Comparison of ENCODE assay signal across 17 cellular contexts in the genomic region with DNA sequence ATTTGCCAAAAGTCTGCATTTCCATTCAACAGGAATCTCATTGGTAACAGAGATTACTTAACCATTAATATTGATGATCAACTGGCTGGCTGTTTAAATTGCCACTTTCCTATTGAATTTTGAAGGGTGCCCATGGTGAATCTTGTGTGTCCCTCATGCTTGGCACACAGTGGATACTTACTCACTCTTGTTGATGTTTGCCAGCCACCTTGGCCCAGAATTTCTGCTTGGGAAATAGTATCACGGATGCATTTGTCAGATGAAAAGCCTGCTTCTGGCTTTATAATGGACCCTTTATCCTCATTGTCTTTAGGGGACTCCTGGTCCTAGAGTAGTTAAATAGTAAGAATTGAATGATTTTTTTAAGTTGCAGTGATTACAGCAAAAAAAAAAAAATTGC. TPM values are rescaled to one million over a fixed set of nuclear protein-coding genes. Genes with fewer than 3 reads are reported as not detected.
DNase-seq lines count a peak whose midpoint lies in the region; ATAC-seq and TF ChIP-seq lines count a peak whose summit lies in the region.
"Had no signal": no experiment of that assay in that cellular context is flagged by ENCODE, and none has a peak within 500 bp of the region (broad histone marks: within the 10 kb centered on the region; RNA-seq: fewer than 3 reads in every experiment).

No MANE protein-coding gene starts in this region.

- no peak for DNase-seq in cardiac muscle cell (ENCODE audit: low read depth in 1 of 2, low spot score in 1 of 2)
- DNase-seq in left ventricle myocardium inferior = no peak
- no peak for DNase-seq in WTC11 (ENCODE audit: low spot score)
- peak; percentile 37 for DNase-seq in medulla oblongata (ENCODE audit: extremely low spot score)
- no peak for DNase-seq in NCI-H2081 treated with DMSO at 0.1 percent for 48 hours (lab: John Stamatoyannopoulos, UW)
- no peak for DNase-seq in suprapubic skin (ENCODE audit: low spot score in 2 of 2)
- DNase-seq in central memory CD4-positive, alpha-beta T cell = no peak
- DNase-seq: Caco-2; CD4-positive, CD25-positive, alpha-beta regulatory T cell; DMS153; DMS79 treated with DMSO at 0.1 percent for 48 hours; GF-D8; H9; IMR-90 had no signal

- intact Hi-C loops in left ventricle myocardium inferior (cut with micrococcal nuclease) = loop anchor here (10.0 kb wide), 1 partner anchor 201 kb away; no protein-coding TSS in a partner anchor

- POLR2A ChIA-PET in WTC11 (lab: Charles Lee) = no interaction called here

- CTCF ChIA-PET in WTC11 (lab: Charles Lee) = interaction anchor here (0.7 kb wide), 1 partner anchor 1427 kb away, joined by 3 read pairs; no protein-coding TSS in a partner anchor

- no peak for TF ChIP-seq POLR2A in suprapubic skin (IDR thresholded peaks at IDR 0.05)

- no peak for ATAC-seq in WTC11
- ATAC-seq: A549 had no signal

- no peaks in the 10 kb centered on the region for H3K4me1 Mint-ChIP-seq in WTC11
- H3K4me1 Mint-ChIP-seq: CD4-positive, CD25-positive, alpha-beta regulatory T cell; H9 had no signal

- H3K4me1 ChIP-seq in cardiac muscle cell (ENCODE audit: low read depth) (peaks cover 38% of the 10 kb centered on the region), left ventricle myocardium inferior (peaks cover 42% of the 10 kb centered on the region), suprapubic skin (no peaks in the 10 kb centered on the region)
- H3K4me1 ChIP-seq: A549, BLaER1, Caco-2 had no signal

- no peak overlapping the region for H3K4me3 Mint-ChIP-seq in WTC11
- H3K4me3 Mint-ChIP-seq: H9 had no signal

- no peak for TF ChIP-seq EP300 in suprapubic skin (IDR thresholded peaks at IDR 0.05)

- H3K9me3 Mint-ChIP-seq in WTC11 = no peaks in the 10 kb centered on the region
- H3K9me3 Mint-ChIP-seq: H9 had no signal

- peaks cover 71% of the 10 kb centered on the region for H3K36me3 Mint-ChIP-seq in WTC11

- TF ChIP-seq CTCF in cardiac muscle cell (IDR thresholded peaks at IDR 0.05; ENCODE audit: low read depth, low read length) (no peak), left ventricle myocardium inferior (IDR thresholded peaks at IDR 0.05; ENCODE audit: borderline replicate concordance) (no peak), WTC11 (IDR thresholded peaks at IDR 0.05) (no peak), suprapubic skin (IDR thresholded peaks at IDR 0.05) (no peak)

- WGBS in suprapubic skin = 81% methylated on average over 1 of the region's 1 CpG

- no peaks in the 10 kb centered on the region for H3K27me3 Mint-ChIP-seq in WTC11 (ENCODE audit: low read depth)
- H3K27me3 Mint-ChIP-seq: CD4-positive, CD25-positive, alpha-beta regulatory T cell had no signal

- peak overlapping the region; percentile 76 for H3K27ac Mint-ChIP-seq in WTC11
- H3K27ac Mint-ChIP-seq: CD4-positive, CD25-positive, alpha-beta regulatory T cell; H9 had no signal

- H3K27me3 ChIP-seq in cardiac muscle cell = no peaks in the 10 kb centered on the region
- no peaks in the 10 kb centered on the region for H3K27me3 ChIP-seq in left ventricle myocardium inferior (ENCODE audit: low read depth)
- no peaks in the 10 kb centered on the region for H3K27me3 ChIP-seq in suprapubic skin
- H3K27me3 ChIP-seq: BLaER1 had no signal

- no peaks in the 10 kb centered on the region for H3K9me3 ChIP-seq in cardiac muscle cell (ENCODE audit: low read depth)
- peaks cover 9% of the 10 kb centered on the region for H3K9me3 ChIP-seq in left ventricle myocardium inferior (replicated peaks)
- H3K9me3 ChIP-seq in suprapubic skin = no peaks in the 10 kb centered on the region

- H3K27ac ChIP-seq in cardiac muscle cell = peak overlapping the region; percentile 62
- no peak overlapping the region for H3K27ac ChIP-seq in left ventricle myocardium inferior (replicated peaks)
- no peak overlapping the region for H3K27ac ChIP-seq in suprapubic skin
- H3K27ac ChIP-seq: 22Rv1, A549, BLaER1 had no signal

- H3K4me3 ChIP-seq in cardiac muscle cell (no peak overlapping the region), left ventricle myocardium inferior (no peak overlapping the region), suprapubic skin (no peak overlapping the region)
- H3K4me3 ChIP-seq: A549, BLaER1 had no signal

- H3K36me3 ChIP-seq in cardiac muscle cell = no peaks in the 10 kb centered on the region
- H3K36me3 ChIP-seq in left ventricle myocardium inferior = peaks cover 31% of the 10 kb centered on the region
- H3K36me3 ChIP-seq in suprapubic skin = peaks cover 56% of the 10 kb centered on the region
- H3K36me3 ChIP-seq: BLaER1 had no signal

TF ChIP-seq in WTC11, 78 proteins besides CTCF, POLR2A, EP300 and RAD21:
- no peak for TF ChIP-seq NR2C2 (CRISPR knock-in tag; IDR thresholded peaks at IDR 0.05)
- no peak for TF ChIP-seq SOX15 (CRISPR knock-in tag; IDR thresholded peaks at IDR 0.05)
- TF ChIP-seq TEAD1 (CRISPR knock-in tag; IDR thresholded peaks at IDR 0.05) = no peak
- TF ChIP-seq ZNF396 (CRISPR knock-in tag; IDR thresholded peaks at IDR 0.05; ENCODE audit: borderline replicate concordance) = no peak
- TF ChIP-seq, protein P1, sequence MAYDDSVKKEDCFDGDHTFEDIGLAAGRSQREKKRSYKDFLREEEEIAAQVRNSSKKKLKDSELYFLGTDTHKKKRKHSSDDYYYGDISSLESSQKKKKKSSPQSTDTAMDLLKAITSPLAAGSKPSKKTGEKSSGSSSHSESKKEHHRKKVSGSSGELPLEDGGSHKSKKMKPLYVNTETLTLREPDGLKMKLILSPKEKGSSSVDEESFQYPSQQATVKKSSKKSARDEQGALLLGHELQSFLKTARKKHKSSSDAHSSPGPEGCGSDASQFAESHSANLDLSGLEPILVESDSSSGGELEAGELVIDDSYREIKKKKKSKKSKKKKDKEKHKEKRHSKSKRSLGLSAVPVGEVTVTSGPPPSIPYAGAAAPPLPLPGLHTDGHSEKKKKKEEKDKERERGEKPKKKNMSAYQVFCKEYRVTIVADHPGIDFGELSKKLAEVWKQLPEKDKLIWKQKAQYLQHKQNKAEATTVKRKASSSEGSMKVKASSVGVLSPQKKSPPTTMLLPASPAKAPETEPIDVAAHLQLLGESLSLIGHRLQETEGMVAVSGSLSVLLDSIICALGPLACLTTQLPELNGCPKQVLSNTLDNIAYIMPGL (CRISPR knock-in tag; IDR thresholded peaks at IDR 0.05) = no peak
- TF ChIP-seq JUN (CRISPR knock-in tag; IDR thresholded peaks at IDR 0.05) = no peak
- TF ChIP-seq, protein P2, sequence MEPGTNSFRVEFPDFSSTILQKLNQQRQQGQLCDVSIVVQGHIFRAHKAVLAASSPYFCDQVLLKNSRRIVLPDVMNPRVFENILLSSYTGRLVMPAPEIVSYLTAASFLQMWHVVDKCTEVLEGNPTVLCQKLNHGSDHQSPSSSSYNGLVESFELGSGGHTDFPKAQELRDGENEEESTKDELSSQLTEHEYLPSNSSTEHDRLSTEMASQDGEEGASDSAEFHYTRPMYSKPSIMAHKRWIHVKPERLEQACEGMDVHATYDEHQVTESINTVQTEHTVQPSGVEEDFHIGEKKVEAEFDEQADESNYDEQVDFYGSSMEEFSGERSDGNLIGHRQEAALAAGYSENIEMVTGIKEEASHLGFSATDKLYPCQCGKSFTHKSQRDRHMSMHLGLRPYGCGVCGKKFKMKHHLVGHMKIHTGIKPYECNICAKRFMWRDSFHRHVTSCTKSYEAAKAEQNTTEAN (CRISPR knock-in tag; IDR thresholded peaks at IDR 0.05) = no peak
- TF ChIP-seq GRHL2 (CRISPR knock-in tag; IDR thresholded peaks at IDR 0.05; ENCODE audit: insufficient replicate concordance, severe bottlenecking) = no peak
- TF ChIP-seq SMAD3 (CRISPR knock-in tag; IDR thresholded peaks at IDR 0.05; ENCODE audit: borderline replicate concordance) = no peak
- TF ChIP-seq IRF2 (CRISPR knock-in tag; IDR thresholded peaks at IDR 0.05; ENCODE audit: borderline replicate concordance, low read depth) = no peak

RNA-seq across cellular contexts. Expression of a gene that starts 52.0 kb away (rescaled TPM):
- total RNA-seq in cardiac muscle cell (3.1 and 7.9 TPM in 2 replicates), left ventricle myocardium inferior (32.1 TPM), WTC11 (2021) (1.7 to 2.8 TPM (median 2.4 TPM) in 3 replicates), suprapubic skin (10 to 100 TPM; 23.1 to 77.6 (median 40.7) TPM)
- 7.3 and 7.4 TPM in 2 replicates for polyA plus RNA-seq in cardiac muscle cell

RNA-seq across cellular contexts. Expression of a gene that starts 53.0 kb away (rescaled TPM):
- total RNA-seq in cardiac muscle cell (3.0 and 7.9 TPM in 2 replicates), left ventricle myocardium inferior (14.7 TPM), WTC11 (2021) (8.4 to 14.3 TPM (median 12.0 TPM) in 3 replicates), suprapubic skin (10 to 100 TPM; 20.7 to 27.1 (median 24.6) TPM)
- polyA plus RNA-seq in cardiac muscle cell = 4.7 and 12.9 TPM in 2 replicates
- total RNA-seq: CD4-positive, CD25-positive, alpha-beta regulatory T cell had no signal
- polyA plus RNA-seq: CD4-positive, CD25-positive, alpha-beta regulatory T cell had no signal
